ENCODE assay signal across 10 cellular contexts in genomic region chr12:55847033-55847432, GRCh38. TPM values are rescaled to one million over a fixed set of nuclear protein-coding genes. Genes with fewer than 3 reads are reported as not detected.
A peak's percentile ranks its signal among the peaks of the same experiment; 100 is the strongest.
DNase-seq lines count a peak whose midpoint lies in the region; ATAC-seq and TF ChIP-seq lines count a peak whose summit lies in the region.
"Had no signal": no experiment of that assay in that cellular context is flagged by ENCODE, and none has a peak within 500 bp of the region (broad histone marks: within the 10 kb centered on the region; RNA-seq: fewer than 3 reads in every experiment).

No MANE protein-coding gene starts in this region.

- no peak overlapping the region for H3K18ac ChIP-seq in neuronal stem cell (ENCODE audit: low read length)

- WGBS in neuronal stem cell (ENCODE audit: extremely low coverage in 2 of 2, insufficient read length in 2 of 2, insufficient replicate concordance in 1 of 2), 2 donors = no CpG with 5 or more reads among the region's 3 CpGs

- H3K79me1 ChIP-seq in neuronal stem cell (ENCODE audit: low read depth, low read length) = no peaks in the 10 kb centered on the region

- POLR2A ChIA-PET in AG04450 (lab: Yijun Ruan, JAX) = interaction anchor here (0.9 to 2.7 kb wide), 7 partner anchors 17 to 375 kb away, joined by 3 to 25 read pairs (median 4); partner anchors contain the start of genes CD63, DNAJC14, ORMDL2 and RNF41

- no peak for TF ChIP-seq CTCF in AG04450 (IDR thresholded peaks at IDR 0.05; ENCODE audit: low read depth, low read length)

- H3K4me3 ChIP-seq in AG04450 (ENCODE audit: low read depth, low read length) (no peak overlapping the region), neuronal stem cell (ENCODE audit: low read length in 2 of 2) (no peak overlapping the region)

- no peak for ATAC-seq in HG03025 (IDR thresholded peaks at IDR 0.05; ENCODE audit: low FRiP score, unreplicated experiment)

- DNase-seq in AG04450 (ENCODE audit: low read depth, low spot score) (peak; percentile 36), MV-4-11 (lab: John Stamatoyannopoulos, UW) (peak; percentile 67), dermis blood vessel endothelial cell (peak; percentile 52), neuronal stem cell (ENCODE audit: low spot score) (no peak), NCI-H146 (lab: John Stamatoyannopoulos, UW) (no peak), GM19240 (ENCODE audit: insufficient read length, low spot score) (no peak), activated gamma-delta T cell (lab: John Stamatoyannopoulos, UW) (no peak)
- DNase-seq: activated B cell treated with CpG ODN at 0.5 μM for 24 hours; stimulated activated naive CD4-positive, alpha-beta T cell treated with Interleukin-2 at 50 U/mL for 16 hours had no signal

- CTCF ChIA-PET in AG04450 (lab: Charles Lee) = interaction anchor here (0.6 to 1.8 kb wide), 7 partner anchors 16 to 109 kb away, joined by 3 to 12 read pairs (median 4); partner anchors contain the start of gene ORMDL2

- H2BK5ac ChIP-seq in neuronal stem cell (ENCODE audit: low read length) = no peak overlapping the region

- no peak overlapping the region for H3K14ac ChIP-seq in neuronal stem cell (ENCODE audit: low read length)

- no peak overlapping the region for H3K4ac ChIP-seq in neuronal stem cell (ENCODE audit: low read length)

- H3K27ac ChIP-seq in AG04450 (ENCODE audit: low read depth, low read length) (peak overlapping the region; percentile 98), neuronal stem cell (replicated peaks; ENCODE audit: low read length) (no peak overlapping the region)

- peaks cover 23 to 25% of the 10 kb centered on the region in 2 donors for H3K4me1 ChIP-seq in neuronal stem cell (ENCODE audit: control insufficient read depth in 2 of 2, insufficient read depth in 1 of 2, low read depth in 1 of 2, low read length in 2 of 2)

- H3K27me3 ChIP-seq in AG04450 (ENCODE audit: control insufficient read depth, insufficient read depth, low read length) (no peaks in the 10 kb centered on the region), neuronal stem cell (ENCODE audit: control insufficient read depth in 3 of 3, insufficient read depth in 3 of 3, low read depth in 1 of 3, low read length in 3 of 3) (peaks cover 0 to 5% (median 0%) of the 10 kb centered on the region in 3 experiments)

- H2AK5ac ChIP-seq in neuronal stem cell (ENCODE audit: low read depth, low read length) = no peak overlapping the region

- no peak overlapping the region for H2BK12ac ChIP-seq in neuronal stem cell (ENCODE audit: low read length)

- no peak overlapping the region for H3K9ac ChIP-seq in neuronal stem cell (ENCODE audit: low read depth, low read length, poor library complexity)

- H3K9me3 ChIP-seq in AG04450 (ENCODE audit: control insufficient read depth, insufficient read depth, low read length) = no peaks in the 10 kb centered on the region
- H3K9me3 ChIP-seq in neuronal stem cell (replicated peaks in 1 of 2; ENCODE audit: control insufficient read depth in 2 of 2, insufficient read depth in 1 of 2, low read depth in 1 of 2, low read length in 2 of 2) = no peaks in the 10 kb centered on the region

- H4K8ac ChIP-seq in neuronal stem cell (ENCODE audit: low read depth, low read length) = no peak overlapping the region

- no peak overlapping the region for H3K23ac ChIP-seq in neuronal stem cell (ENCODE audit: low read depth, low read length, poor library complexity)

- H2AFZ ChIP-seq in neuronal stem cell (ENCODE audit: low read length) = peak overlapping the region; percentile 66

- no peaks in the 10 kb centered on the region for H3K36me3 ChIP-seq in neuronal stem cell (replicated peaks in 1 of 2; ENCODE audit: control insufficient read depth in 2 of 2, insufficient read depth in 2 of 2, low read length in 2 of 2)

- no peak overlapping the region for H2BK120ac ChIP-seq in neuronal stem cell (ENCODE audit: low read depth, low read length)

- H2BK15ac ChIP-seq in neuronal stem cell (ENCODE audit: low read length) = no peak overlapping the region

- no peak overlapping the region for H4K91ac ChIP-seq in neuronal stem cell (ENCODE audit: low read depth, low read length, poor library complexity)

- H3K4me2 ChIP-seq in neuronal stem cell (ENCODE audit: insufficient read depth, low read length, poor library complexity, severe bottlenecking) = no peak overlapping the region

RNA-seq across cellular contexts. Expression of gene MMP19, which starts 4.3 kb away (rescaled TPM):
- 43.8 and 46.3 TPM in 2 replicates for polyA plus RNA-seq in AG04450 (2011; rRNA removed)
- 14.9 and 22.3 TPM in 2 replicates for polyA minus RNA-seq in AG04450 (2011; rRNA and poly(A)+ RNA removed)
- 0.68 and 1.1 TPM in 2 replicates for total RNA-seq in dermis blood vessel endothelial cell
- polyA plus RNA-seq in neuronal stem cell (2013, experiment 1 of 2) = 0.24 TPM
- polyA plus RNA-seq in neuronal stem cell (2013, experiment 2 of 2) = 0.21 TPM

RNA-seq across cellular contexts. Expression of gene DNAJC14, which starts 17.6 kb away (rescaled TPM):
- polyA plus RNA-seq in AG04450 (2011; rRNA removed) = 10.9 and 15.0 TPM in 2 replicates
- polyA minus RNA-seq in AG04450 (2011; rRNA and poly(A)+ RNA removed) = 12.3 and 16.6 TPM in 2 replicates
- total RNA-seq in dermis blood vessel endothelial cell = 63.2 and 65.9 TPM in 2 replicates
- polyA plus RNA-seq in neuronal stem cell (2013, experiment 1 of 2) = 16.5 TPM
- 16.1 TPM for polyA plus RNA-seq in neuronal stem cell (2013, experiment 2 of 2)

RNA-seq across cellular contexts. Expression of gene ORMDL2, which starts 29.2 kb away (rescaled TPM):
- 40.9 and 49.3 TPM in 2 replicates for polyA plus RNA-seq in AG04450 (2011; rRNA removed)
- polyA minus RNA-seq in AG04450 (2011; rRNA and poly(A)+ RNA removed) = 50.3 and 57.7 TPM in 2 replicates
- 35.3 and 38.6 TPM in 2 replicates for total RNA-seq in dermis blood vessel endothelial cell
- 36.2 TPM for polyA plus RNA-seq in neuronal stem cell (2013, experiment 1 of 2)
- polyA plus RNA-seq in neuronal stem cell (2013, experiment 2 of 2) = 35.5 TPM

RNA-seq across cellular contexts. Expression of gene SARNP, which starts 29.5 kb away (rescaled TPM):
- 129 and 178 TPM in 2 replicates for polyA plus RNA-seq in AG04450 (2011; rRNA removed)
- 19.0 and 29.3 TPM in 2 replicates for polyA minus RNA-seq in AG04450 (2011; rRNA and poly(A)+ RNA removed)
- 93.8 and 113 TPM in 2 replicates for total RNA-seq in dermis blood vessel endothelial cell
- 236 TPM for polyA plus RNA-seq in neuronal stem cell (2013, experiment 1 of 2)
- polyA plus RNA-seq in neuronal stem cell (2013, experiment 2 of 2) = 232 TPM

Comparison
In these comparisons a context has a peak if more than half of its experiments do, and no peak if none do; other contexts are left out.
1. DNase-seq: peak in AG04450 (single experiment), MV-4-11 (single experiment) and dermis blood vessel endothelial cell (single experiment); none in neuronal stem cell (single experiment), NCI-H146 (single experiment), GM19240 (single experiment) and activated gamma-delta T cell (single experiment).